9 cellular contexts compared by ENCODE assay signal in the genomic region with DNA sequence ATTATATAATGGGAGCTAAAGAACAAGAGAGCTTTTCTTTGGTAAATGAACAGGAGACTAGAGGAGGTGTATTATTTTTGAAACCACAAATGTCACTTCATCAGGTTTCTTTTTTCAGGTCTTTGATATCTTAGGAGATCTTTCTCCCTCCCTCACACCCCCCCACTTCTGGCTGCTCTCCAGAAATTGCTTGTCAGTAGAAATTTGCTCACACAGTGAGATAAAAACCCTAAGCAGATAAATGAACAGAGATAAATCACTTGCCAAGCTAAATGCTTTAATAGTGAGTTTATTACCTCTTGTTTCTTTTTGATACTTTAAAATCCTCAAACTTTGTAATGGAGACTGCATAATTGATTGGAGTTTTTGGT.
DNase-seq lines count a peak whose midpoint lies in the region; ATAC-seq and TF ChIP-seq lines count a peak whose summit lies in the region.
"Had no signal": no experiment of that assay in that cellular context is flagged by ENCODE, and none has a peak within 500 bp of the region (broad histone marks: within the 10 kb centered on the region; RNA-seq: fewer than 3 reads in every experiment).

No MANE protein-coding gene starts in this region.

- H3K9me3 ChIP-seq in BE2C, result no peaks in the 10 kb centered on the region
- H3K9me3 ChIP-seq in HAP-1, result no peaks in the 10 kb centered on the region

- no peak for TF ChIP-seq CTCF in BE2C (IDR thresholded peaks at IDR 0.05; ENCODE audit: low read depth, low read length)
- no peak for TF ChIP-seq CTCF in foreskin keratinocyte (conservative IDR thresholded peaks at IDR 0.05)

- peak; percentile 22 for ATAC-seq in foreskin keratinocyte

- in situ Hi-C loops in HAP-1 (cut with MboI; ENCODE audit: low sequenced_read_pairs) (no loop called here), KBM-7 (cut with MboI; ENCODE audit: low pct_unique_long_range_greater_than_20kb, low sequenced_read_pairs) (no loop called here)

- H3K27ac ChIP-seq in foreskin keratinocyte, result peak overlapping the region; percentile 69

- no peaks in the 10 kb centered on the region for H3K4me1 ChIP-seq in BE2C
- peaks cover 28% of the 10 kb centered on the region for H3K4me1 ChIP-seq in HAP-1
- peaks cover 12% of the 10 kb centered on the region for H3K4me1 ChIP-seq in foreskin keratinocyte

- H3K27me3 ChIP-seq in BE2C (no peaks in the 10 kb centered on the region), HAP-1 (ENCODE audit: low read depth) (no peaks in the 10 kb centered on the region), foreskin keratinocyte (no peaks in the 10 kb centered on the region)

- no peak overlapping the region for H3K4me3 ChIP-seq in BE2C (ENCODE audit: low read depth, low read length)
- no peak overlapping the region for H3K4me3 ChIP-seq in HAP-1

- H3K36me3 ChIP-seq in BE2C (no peaks in the 10 kb centered on the region), HAP-1 (replicated peaks) (no peaks in the 10 kb centered on the region)

- DNase-seq in BE2C (peak; percentile 25), HAP-1 (ENCODE audit: low spot score in 2 of 2) (peak; percentile 56 to 88), NCI-H69 (lab: John Stamatoyannopoulos, UW) (peak; percentile 81), foreskin keratinocyte (no peak), NCI-H1694 treated with DMSO at 0.1 percent for 48 hours (lab: John Stamatoyannopoulos, UW) (no peak), KBM-7 (no peak), DMS114 treated with DMSO at 0.1 percent for 48 hours (lab: John Stamatoyannopoulos, UW; ENCODE audit: unreplicated experiment) (no peak)
- DNase-seq in activated CD4-positive, alpha-beta T cell treated with anti-CD3 and anti-CD28 coated beads for 4 hours, result no peak
- DNase-seq: activated CD4-positive, alpha-beta T cell treated with anti-CD3 and anti-CD28 coated beads, Interleukin-2, amount 50 U/mL, for 1 hour had no signal

Comparison
In these comparisons a context has a peak if more than half of its experiments do, and no peak if none do; other contexts are left out.
1. DNase-seq: peak in BE2C (single experiment), HAP-1 (2 of 2) and NCI-H69 (single experiment); none in foreskin keratinocyte (0 of 2), NCI-H1694 treated with DMSO at 0.1 percent for 48 hours (single experiment), activated CD4-positive, alpha-beta T cell treated with anti-CD3 and anti-CD28 coated beads for 4 hours (0 of 2), KBM-7 (single experiment) and DMS114 treated with DMSO at 0.1 percent for 48 hours (single experiment).